In genomic region chr21:42009018-42009830, GRCh38 we compare ENCODE assay signal across 1 cellular context.
TF ChIP-seq lines count a peak whose summit lies in the region.

No MANE protein-coding gene starts in this region.

TF ChIP-seq in HepG2, 621 proteins besides CTCF, POLR2A, EP300 and RAD21 (continued from another document and continues in another):
- TF ChIP-seq RARG (CRISPR knock-in tag; IDR thresholded peaks at IDR 0.05; ENCODE audit: low read depth): no peak
- no peak for TF ChIP-seq PREB (CRISPR knock-in tag; IDR thresholded peaks at IDR 0.05)
- no peak; the same call in 1 of the 2 replicates for TF ChIP-seq POLR2AphosphoS5 (IDR thresholded peaks at IDR 0.05; ENCODE audit: low read depth, low read length)
- TF ChIP-seq IRF1 (CRISPR knock-in tag; IDR thresholded peaks at IDR 0.05; ENCODE audit: low read depth): no peak
- peak; percentile 27; the same call in 1 of the 2 replicates for TF ChIP-seq KAT7 (CRISPR knock-in tag; IDR thresholded peaks at IDR 0.05; ENCODE audit: borderline replicate concordance)
- TF ChIP-seq ZNF354B (CRISPR knock-in tag; IDR thresholded peaks at IDR 0.05): no peak
- TF ChIP-seq PAWR (CRISPR knock-in tag; IDR thresholded peaks at IDR 0.05; ENCODE audit: borderline replicate concordance): no peak
- no peak for TF ChIP-seq ZNF235 (CRISPR knock-in tag; IDR thresholded peaks at IDR 0.05; ENCODE audit: borderline replicate concordance)
- TF ChIP-seq RAD51 (IDR thresholded peaks at IDR 0.05; ENCODE audit: borderline replicate concordance): no peak
- no peak for TF ChIP-seq ISL2 (CRISPR knock-in tag; IDR thresholded peaks at IDR 0.05)
- no peak for TF ChIP-seq SATB2 (CRISPR knock-in tag; IDR thresholded peaks at IDR 0.05)
- no peak for TF ChIP-seq SP5 (CRISPR knock-in tag; IDR thresholded peaks at IDR 0.05; ENCODE audit: borderline replicate concordance, low read depth)
- no peak for TF ChIP-seq JUNB (CRISPR knock-in tag; IDR thresholded peaks at IDR 0.05; ENCODE audit: borderline replicate concordance)
- TF ChIP-seq ZFP91 (CRISPR knock-in tag; IDR thresholded peaks at IDR 0.05; ENCODE audit: borderline replicate concordance): peak; percentile 42; the same call in 1 of the 2 replicates
- no peak for TF ChIP-seq CENPT (CRISPR knock-in tag; IDR thresholded peaks at IDR 0.05; ENCODE audit: low read depth)
- TF ChIP-seq GABPA (IDR thresholded peaks at IDR 0.05; ENCODE audit: low read depth, low read length): no peak
- TF ChIP-seq GABPA (CRISPR knock-in tag; IDR thresholded peaks at IDR 0.05; ENCODE audit: low read depth): no peak
- TF ChIP-seq ZBTB33 (CRISPR knock-in tag; IDR thresholded peaks at IDR 0.05): no peak
- TF ChIP-seq ZNF883 (CRISPR knock-in tag; IDR thresholded peaks at IDR 0.05; ENCODE audit: not compliant biosample characterization): no peak
- TF ChIP-seq ARNT (IDR thresholded peaks at IDR 0.05): no peak
- no peak for TF ChIP-seq MAF1 (CRISPR knock-in tag; IDR thresholded peaks at IDR 0.05; ENCODE audit: borderline replicate concordance)
- no peak; the same call in 1 of the 2 replicates for TF ChIP-seq RBFOX2 (IDR thresholded peaks at IDR 0.05; ENCODE audit: low read depth, low read length)
- TF ChIP-seq ATM (IDR thresholded peaks at IDR 0.05; ENCODE audit: borderline replicate concordance): no peak
- no peak for TF ChIP-seq ZNF567 (CRISPR knock-in tag; IDR thresholded peaks at IDR 0.05; ENCODE audit: borderline replicate concordance)
- no peak; the same call in 1 of the 2 replicates for TF ChIP-seq ZNF563 (CRISPR knock-in tag; IDR thresholded peaks at IDR 0.05)
- no peak; the same call in 1 of the 2 replicates for TF ChIP-seq ZNF333 (CRISPR knock-in tag; IDR thresholded peaks at IDR 0.05; ENCODE audit: borderline replicate concordance)
- TF ChIP-seq GABPB1 (CRISPR knock-in tag; IDR thresholded peaks at IDR 0.05): peak; percentile 17; the same call in 1 of the 2 replicates
- TF ChIP-seq NR1H2 (CRISPR knock-in tag; IDR thresholded peaks at IDR 0.05; ENCODE audit: borderline replicate concordance, low read depth): no peak
- TF ChIP-seq DDIT3 (CRISPR knock-in tag; IDR thresholded peaks at IDR 0.05): no peak
- peak; percentile 2; the same call in 1 of the 2 replicates for TF ChIP-seq ZNF503 (CRISPR knock-in tag; IDR thresholded peaks at IDR 0.05)
- TF ChIP-seq POLR2G (IDR thresholded peaks at IDR 0.05; ENCODE audit: low read depth, low read length): no peak; the same call in none of the 2 replicates
- TF ChIP-seq SKI (IDR thresholded peaks at IDR 0.05; ENCODE audit: partially characterized antibody): no peak
- peak; percentile 36; the same call in 1 of the 2 replicates for TF ChIP-seq MEIS2 (CRISPR knock-in tag; IDR thresholded peaks at IDR 0.05)
- no peak for TF ChIP-seq ZNF207 (IDR thresholded peaks at IDR 0.05; ENCODE audit: borderline replicate concordance)
- TF ChIP-seq PRPF4 (IDR thresholded peaks at IDR 0.05; ENCODE audit: low read depth, low read length, poor library complexity, severe bottlenecking): no peak
- TF ChIP-seq GRHL1 (CRISPR knock-in tag; conservative IDR thresholded peaks at IDR 0.05): no peak
- no peak for TF ChIP-seq GATAD1 (CRISPR knock-in tag; IDR thresholded peaks at IDR 0.05)
- TF ChIP-seq ZNF547 (CRISPR knock-in tag; IDR thresholded peaks at IDR 0.05): no peak
- no peak for TF ChIP-seq ZBTB42 (CRISPR knock-in tag; IDR thresholded peaks at IDR 0.05)
- TF ChIP-seq NBN (conservative IDR thresholded peaks at IDR 0.05): no peak
- no peak for TF ChIP-seq TGIF2 (CRISPR knock-in tag; IDR thresholded peaks at IDR 0.05)
- TF ChIP-seq ZC3H4 (CRISPR knock-in tag; IDR thresholded peaks at IDR 0.05; ENCODE audit: borderline replicate concordance): peak; percentile 75; the same call in 1 of the 2 replicates
- no peak for TF ChIP-seq TCF7 (IDR thresholded peaks at IDR 0.05; ENCODE audit: low read depth)
- 0 out of 2 replicates have a peak, but pooled peaks have one; percentile 35 for TF ChIP-seq CREBL2 (CRISPR knock-in tag; IDR thresholded peaks at IDR 0.05; ENCODE audit: borderline replicate concordance)
- TF ChIP-seq BATF2 (CRISPR knock-in tag; IDR thresholded peaks at IDR 0.05): no peak
- no peak for TF ChIP-seq ETS1 (CRISPR knock-in tag; IDR thresholded peaks at IDR 0.05)
- no peak for TF ChIP-seq ZNF737 (CRISPR knock-in tag; IDR thresholded peaks at IDR 0.05; ENCODE audit: borderline replicate concordance)
- TF ChIP-seq ZNF546 (CRISPR knock-in tag; conservative IDR thresholded peaks at IDR 0.05): no peak
- peak; percentile 50; the same call in 1 of the 2 replicates for TF ChIP-seq ZNF746 (CRISPR knock-in tag; IDR thresholded peaks at IDR 0.05)
- TF ChIP-seq ZNF205 (CRISPR knock-in tag; IDR thresholded peaks at IDR 0.05): no peak
- TF ChIP-seq THAP9 (CRISPR knock-in tag; IDR thresholded peaks at IDR 0.05; ENCODE audit: borderline replicate concordance): no peak; the same call in 1 of the 2 replicates
- no peak for TF ChIP-seq HMG20B (CRISPR knock-in tag; conservative IDR thresholded peaks at IDR 0.05)
- TF ChIP-seq ZMAT5 (CRISPR knock-in tag; IDR thresholded peaks at IDR 0.05; ENCODE audit: borderline replicate concordance, low read depth): no peak
- TF ChIP-seq ZNF614 (CRISPR knock-in tag; IDR thresholded peaks at IDR 0.05; ENCODE audit: borderline replicate concordance): no peak
- no peak for TF ChIP-seq GATAD2A (CRISPR knock-in tag; IDR thresholded peaks at IDR 0.05)
- TF ChIP-seq ETV6 (CRISPR knock-in tag; conservative IDR thresholded peaks at IDR 0.05): no peak
- TF ChIP-seq GZF1 (CRISPR knock-in tag; IDR thresholded peaks at IDR 0.05): 0 out of 2 replicates have a peak, but pooled peaks have one; percentile 65
- TF ChIP-seq ELF4 (CRISPR knock-in tag; IDR thresholded peaks at IDR 0.05; ENCODE audit: borderline replicate concordance): no peak
